ENCODE assay signal across 1 cellular context in the genomic region with DNA sequence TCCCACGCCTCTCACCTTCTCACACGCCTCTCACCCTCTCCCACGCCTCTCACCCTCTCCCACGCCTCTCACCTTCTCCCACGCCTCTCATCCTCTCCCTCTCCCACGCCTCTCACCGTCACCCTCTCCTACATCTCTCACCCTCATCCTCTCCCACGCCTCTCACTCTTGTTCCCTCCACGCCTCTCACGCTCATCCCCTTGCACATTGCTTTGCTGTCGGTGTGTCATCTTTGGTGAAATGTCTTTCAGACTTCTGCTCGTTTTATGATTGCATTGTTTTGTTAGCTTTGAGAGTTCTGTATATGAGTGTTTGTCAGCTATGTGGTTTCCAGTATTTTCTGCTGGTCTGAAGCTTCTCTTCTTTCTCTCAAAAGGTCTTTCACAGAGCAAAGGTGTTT.
TF ChIP-seq lines count a peak whose summit lies in the region.

No MANE protein-coding gene starts in this region.

TF ChIP-seq in GM12878, 131 proteins besides CTCF, POLR2A, EP300 and RAD21 (continued from another document):
- TF ChIP-seq, protein P1, sequence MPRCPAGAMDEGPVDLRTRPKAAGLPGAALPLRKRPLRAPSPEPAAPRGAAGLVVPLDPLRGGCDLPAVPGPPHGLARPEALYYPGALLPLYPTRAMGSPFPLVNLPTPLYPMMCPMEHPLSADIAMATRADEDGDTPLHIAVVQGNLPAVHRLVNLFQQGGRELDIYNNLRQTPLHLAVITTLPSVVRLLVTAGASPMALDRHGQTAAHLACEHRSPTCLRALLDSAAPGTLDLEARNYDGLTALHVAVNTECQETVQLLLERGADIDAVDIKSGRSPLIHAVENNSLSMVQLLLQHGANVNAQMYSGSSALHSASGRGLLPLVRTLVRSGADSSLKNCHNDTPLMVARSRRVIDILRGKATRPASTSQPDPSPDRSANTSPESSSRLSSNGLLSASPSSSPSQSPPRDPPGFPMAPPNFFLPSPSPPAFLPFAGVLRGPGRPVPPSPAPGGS (IDR thresholded peaks at IDR 0.05; ENCODE audit: borderline replicate concordance, insufficient read depth, low read depth, low read length, poor library complexity, severe bottlenecking) = peak; percentile 52
